Comparison of ENCODE assay signal across 30 cellular contexts in genomic region chr17:69883139-69883538, GRCh38.
"Had no signal": no experiment of that assay in that cellular context is flagged by ENCODE, and none has a peak within 500 bp of the region (broad histone marks: within the 10 kb centered on the region; RNA-seq: fewer than 3 reads in every experiment).

No MANE protein-coding gene starts in this region.

- ATAC-seq: left cardiac atrium; left lobe of liver; left ventricle myocardium superior; lower lobe of right lung; natural killer cell; psoas muscle; right lobe of liver; stimulated activated naive B cell treated with anti-CD40 and anti-IgM and Interleukin-4, amounts not matched to agents 10 μg/mL and 1 μg/mL and 100 μg/mL, for 72 hours; stimulated activated naive CD8-positive, alpha-beta T cell treated with anti-CD3 and anti-CD28 coated beads, Interleukin-15, Interleukin-2, amounts not matched to agents 100 U/mL and 50 U/mL, for 24 hours; upper lobe of right lung had no signal

- H3K36me3 ChIP-seq: lower lobe of right lung, neural progenitor cell, neutrophil, right atrium auricular region, right lobe of liver, stomach, tibial artery, upper lobe of right lung had no signal

- H3K9ac ChIP-seq: neural progenitor cell, parathyroid adenoma had no signal

- H3K4me1 ChIP-seq: lower lobe of right lung, neural progenitor cell, parathyroid adenoma, psoas muscle, right atrium auricular region, right lobe of liver, stomach, testis, tibial artery, upper lobe of right lung had no signal

- H3K4me3 ChIP-seq: lower lobe of right lung, neural progenitor cell, psoas muscle, right atrium auricular region, right lobe of liver, skin epidermis, stomach, testis, tibial artery, upper lobe of right lung had no signal

- H3K4me2 ChIP-seq: neural progenitor cell had no signal

- H3K9me3 ChIP-seq: lower lobe of right lung, neutrophil, right atrium auricular region, right lobe of liver, testis, tibial artery, upper lobe of right lung had no signal

- H3K27me3 ChIP-seq: neural progenitor cell, neutrophil, right atrium auricular region, right lobe of liver, stomach, testis, tibial artery, upper lobe of right lung had no signal

- H2AFZ ChIP-seq: neural progenitor cell, parathyroid adenoma had no signal

- DNase-seq: hippocampal formation; kidney glomerular epithelial cell; left cardiac atrium; left ventricle myocardium superior; lower lobe of right lung; mammary epithelial cell; mesenchymal stem cell; naive B cell; natural killer cell; nephron progenitor cell; occipital lobe; psoas muscle; right lobe of liver; stimulated activated CD4-positive, alpha-beta T cell treated with anti-CD3 and anti-CD28 coated beads, Interleukin-12 subunit alpha, Interleukin-12 subunit beta, amount 100 ng/mL, for 4 hours; stimulated activated CD4-positive, alpha-beta T cell treated with anti-CD3 and anti-CD28 coated beads, Interleukin-15, amount 100 ng/mL, for 24 hours; stimulated activated CD4-positive, alpha-beta T cell treated with anti-CD3 and anti-CD28 coated beads, Interleukin-2, amount 100 ng/mL, for 24 hours; stimulated activated CD4-positive, alpha-beta T cell treated with anti-CD3 and anti-CD28 coated beads, Interleukin-4, amount 100 ng/mL, for 1 hour; stimulated activated naive B cell treated with anti-CD40 and anti-IgM and Interleukin-4, amounts not matched to agents 10 μg/mL and 1 μg/mL and 100 μg/mL, for 72 hours; stimulated activated naive CD8-positive, alpha-beta T cell treated with anti-CD3 and anti-CD28 coated beads, Interleukin-15, Interleukin-2, amounts not matched to agents 100 U/mL and 50 U/mL, for 24 hours; stomach; testis; tibial artery; trophoblast cell; upper lobe of right lung had no signal

- H3K27ac ChIP-seq: lower lobe of right lung, neural progenitor cell, neutrophil, parathyroid adenoma, psoas muscle, right atrium auricular region, right lobe of liver, skin epidermis, stomach, testis, tibial artery, upper lobe of right lung had no signal
